Comparison of ENCODE assay signal across 12 cellular contexts in genomic region chr11:3168742-3169234, GRCh38. TPM values are rescaled to one million over a fixed set of nuclear protein-coding genes. Genes with fewer than 3 reads are reported as not detected.
A peak's percentile ranks its signal among the peaks of the same experiment; 100 is the strongest.
DNase-seq lines count a peak whose midpoint lies in the region; ATAC-seq, FAIRE-seq and TF ChIP-seq lines count a peak whose summit lies in the region.
"Not testable (repeated sequence)": the region's sequence is repeated elsewhere in the genome, so short reads cannot be mapped to it uniquely, and the experiment has no call there.
"Had no signal": no experiment of that assay in that cellular context is flagged by ENCODE, and none has a peak within 500 bp of the region (broad histone marks: within the 10 kb centered on the region; RNA-seq: fewer than 3 reads in every experiment).

No MANE protein-coding gene starts in this region.

- H3K18ac ChIP-seq in H1 (ENCODE audit: extremely low read depth, low read length) = not testable (repeated sequence)

- not testable (repeated sequence) for ATAC-seq in CD8-positive, alpha-beta T cell; PC-3; activated naive CD8-positive, alpha-beta T cell treated with anti-CD3 and anti-CD28 coated beads, Interleukin-2, amount 50 U/mL, for 24 hours; left ventricle myocardium superior; naive thymus-derived CD8-positive, alpha-beta T cell; gastrocnemius medialis; upper lobe of right lung

- not testable (repeated sequence) for H2AK5ac ChIP-seq in H1 (ENCODE audit: low read depth, low read length)

- not testable (repeated sequence) for H4K5ac ChIP-seq in H1 (ENCODE audit: insufficient read length, low read depth, low read length)

- H3K4me1 Mint-ChIP-seq in CD8-positive, alpha-beta T cell (ENCODE audit: low read depth) = peaks cover 33% of the 10 kb centered on the region
- H3K4me1 Mint-ChIP-seq in activated naive CD8-positive, alpha-beta T cell treated with anti-CD3 and anti-CD28 coated beads, Interleukin-2, amount 50 U/mL, for 24 hours = peaks cover 26% of the 10 kb centered on the region
- H3K4me1 Mint-ChIP-seq in naive thymus-derived CD8-positive, alpha-beta T cell = peaks cover 27 to 47% (median 36%) of the 10 kb centered on the region in 4 donors

- H3K27me3 ChIP-seq in CD8-positive, alpha-beta T cell (ENCODE audit: insufficient read depth, low read length); PC-3 (ENCODE audit: low read length); gastrocnemius medialis; upper lobe of right lung: not testable (repeated sequence)
- peaks cover 0 to 32% (median 18%) of the 10 kb centered on the region in 4 experiments; a peak in 6 of 7 replicates for H3K27me3 ChIP-seq in H1 (replicated peaks in 1 of 4; ENCODE audit: control insufficient read depth in 3 of 4, extremely low read depth in 1 of 4, insufficient read depth in 3 of 4, low read length in 3 of 4)

- not testable (repeated sequence) for H3K9me3 Mint-ChIP-seq in CD8-positive, alpha-beta T cell; activated naive CD8-positive, alpha-beta T cell treated with anti-CD3 and anti-CD28 coated beads, Interleukin-2, amount 50 U/mL, for 24 hours; naive thymus-derived CD8-positive, alpha-beta T cell

- not testable (repeated sequence) for H3K36me3 Mint-ChIP-seq in CD8-positive, alpha-beta T cell; activated naive CD8-positive, alpha-beta T cell treated with anti-CD3 and anti-CD28 coated beads, Interleukin-2, amount 50 U/mL, for 24 hours (ENCODE audit: low read depth); naive thymus-derived CD8-positive, alpha-beta T cell

- H3K27me3 Mint-ChIP-seq in CD8-positive, alpha-beta T cell (ENCODE audit: low read depth) = not testable (repeated sequence)
- H3K27me3 Mint-ChIP-seq in activated naive CD8-positive, alpha-beta T cell treated with anti-CD3 and anti-CD28 coated beads, Interleukin-2, amount 50 U/mL, for 24 hours = peaks cover 26% of the 10 kb centered on the region
- peaks cover 0 to 11% (median 2%) of the 10 kb centered on the region in 5 donors for H3K27me3 Mint-ChIP-seq in naive thymus-derived CD8-positive, alpha-beta T cell

- not testable (repeated sequence) for TF ChIP-seq POLR2A in H1 (IDR thresholded peaks at IDR 0.05; ENCODE audit: control extremely low read depth in 1 of 2, low read depth in 2 of 2, low read length in 2 of 2); gastrocnemius medialis (IDR thresholded peaks at IDR 0.05)

- H3K9ac ChIP-seq in PC-3 (ENCODE audit: low read length); H1 (replicated peaks in 1 of 4; ENCODE audit: extremely low read depth in 1 of 4, low read depth in 3 of 4, low read length in 3 of 4): not testable (repeated sequence)

- H3K14ac ChIP-seq in H1 (ENCODE audit: insufficient read length) = not testable (repeated sequence)

- not testable (repeated sequence) for H3K56ac ChIP-seq in H1 (replicated peaks; ENCODE audit: insufficient read length, low read depth, low read length)

- not testable (repeated sequence) for H3K36me3 ChIP-seq in CD8-positive, alpha-beta T cell (ENCODE audit: insufficient read depth, low read length); PC-3 (ENCODE audit: low read depth, low read length); H1 (ENCODE audit: control insufficient read depth in 2 of 4, insufficient read depth in 4 of 4, low read length in 3 of 4); gastrocnemius medialis; upper lobe of right lung

- TF ChIP-seq EP300 in H1 (IDR thresholded peaks at IDR 0.05; ENCODE audit: borderline replicate concordance in 1 of 2, low read depth in 2 of 2, low read length in 2 of 2) = not testable (repeated sequence)

- H3K4me3 Mint-ChIP-seq in CD8-positive, alpha-beta T cell = peak overlapping the region; percentile 69
- H3K4me3 Mint-ChIP-seq in activated naive CD8-positive, alpha-beta T cell treated with anti-CD3 and anti-CD28 coated beads, Interleukin-2, amount 50 U/mL, for 24 hours = peak overlapping the region; percentile 69
- peak overlapping the region; percentile 73 to 96 (median 81) for H3K4me3 Mint-ChIP-seq in naive thymus-derived CD8-positive, alpha-beta T cell

- not testable (repeated sequence) for H3K27ac Mint-ChIP-seq in CD8-positive, alpha-beta T cell; activated naive CD8-positive, alpha-beta T cell treated with anti-CD3 and anti-CD28 coated beads, Interleukin-2, amount 50 U/mL, for 24 hours
- H3K27ac Mint-ChIP-seq in naive thymus-derived CD8-positive, alpha-beta T cell = peak overlapping the region in 6 of 10 donors; percentile 22 to 71 (median 55)

- not testable (repeated sequence) for H4K20me1 ChIP-seq in PC-3 (ENCODE audit: low read length); H1 (replicated peaks in 1 of 2; ENCODE audit: control insufficient read depth in 1 of 2, insufficient read depth in 2 of 2, low read length in 2 of 2)

- DNase-seq in CD8-positive, alpha-beta T cell; PC-3; activated naive CD8-positive, alpha-beta T cell treated with anti-CD3 and anti-CD28 coated beads, Interleukin-2, amount 50 U/mL, for 24 hours; H1 (ENCODE audit: low read depth in 1 of 2, low spot score in 2 of 2); gastrocnemius medialis; upper lobe of right lung: not testable (repeated sequence)
- DNase-seq in left ventricle myocardium superior = peak; percentile 18
- peak in 1 of 10 donors; percentile 41 for DNase-seq in naive thymus-derived CD8-positive, alpha-beta T cell

- H2BK120ac ChIP-seq in H1 (replicated peaks; ENCODE audit: low read depth, low read length) = not testable (repeated sequence)

- H2BK12ac ChIP-seq in H1 (ENCODE audit: low read depth, low read length) = 0 out of 2 replicates have a peak overlapping the region, but pooled peaks have one; percentile 12

- not testable (repeated sequence) for H2BK15ac ChIP-seq in H1 (ENCODE audit: low read length)

- H3K79me2 ChIP-seq in PC-3 (ENCODE audit: low read length); H1 (ENCODE audit: control insufficient read depth in 1 of 2, insufficient read depth in 2 of 2, low read length in 2 of 2): not testable (repeated sequence)

- peaks cover 14% of the 10 kb centered on the region; the same call in 1 of the 2 replicates for H3K23me2 ChIP-seq in H1 (ENCODE audit: low read depth, low read length)

- WGBS in H1 (ENCODE audit: extremely low coverage in 1 of 2, insufficient coverage in 1 of 2, insufficient read length in 1 of 2, insufficient replicate concordance in 2 of 2, low coverage in 1 of 2, low lambda C conversion rate in 2 of 2, missing lambda C conversion rate in 1 of 2), 2 experiments = 86% methylated on average over 12 of the region's 16 CpGs; no CpG with 5 or more reads in 1 of the 2 experiments

- not testable (repeated sequence) for H3K9me3 ChIP-seq in CD8-positive, alpha-beta T cell (ENCODE audit: low read length); PC-3 (ENCODE audit: low read length); H1 (ENCODE audit: insufficient read depth in 2 of 2, low read depth in 1 of 2, low read length in 1 of 2); gastrocnemius medialis; upper lobe of right lung

- H3K4me3 ChIP-seq in CD8-positive, alpha-beta T cell (ENCODE audit: low read depth, low read length) = peak overlapping the region; percentile 38
- H3K4me3 ChIP-seq in PC-3 (ENCODE audit: low read length) = peak overlapping the region; percentile 63
- H3K4me3 ChIP-seq in H1 (ENCODE audit: extremely low read depth in 1 of 4, insufficient read depth in 2 of 4, low read depth in 3 of 4, low read length in 4 of 4) = not testable (repeated sequence)
- H3K4me3 ChIP-seq in gastrocnemius medialis = peak overlapping the region; percentile 42 to 58 (median 53)
- H3K4me3 ChIP-seq in upper lobe of right lung = peak overlapping the region; percentile 45

- not testable (repeated sequence) for TF ChIP-seq RAD21 in H1 (IDR thresholded peaks at IDR 0.05 in 1 of 2, conservative IDR thresholded peaks at IDR 0.05 in 1 of 2; ENCODE audit: low read depth in 2 of 2, low read length in 2 of 2)

- BruUV-seq in PC-3 (replicated peaks; lab: Mats Ljungman, UMichigan) = not testable (repeated sequence)

- H3F3A ChIP-seq in PC-3 (ENCODE audit: low read length, unreplicated experiment) = not testable (repeated sequence)

- H3K4me2 ChIP-seq in PC-3 (ENCODE audit: low read length) (peak overlapping the region; percentile 91), H1 (ENCODE audit: insufficient read depth in 1 of 2, low read depth in 2 of 2, low read length in 2 of 2) (0 out of 4 replicates have a peak overlapping the region, but pooled peaks have one; percentile 11 to 54)

- H3K4ac ChIP-seq in H1 (replicated peaks; ENCODE audit: insufficient read length, low read depth, low read length) = peak overlapping the region; percentile 53

- H2BK5ac ChIP-seq in H1 (ENCODE audit: low read depth, low read length) = not testable (repeated sequence)

- not testable (repeated sequence) for H4K91ac ChIP-seq in H1 (replicated peaks; ENCODE audit: insufficient read length, low read length)

- not testable (repeated sequence) for H3K27ac ChIP-seq in CD8-positive, alpha-beta T cell (ENCODE audit: low read depth, low read length); PC-3 (ENCODE audit: low read length); H1 (ENCODE audit: low read depth, low read length); upper lobe of right lung
- peak overlapping the region; percentile 69 to 81 (median 76) for H3K27ac ChIP-seq in gastrocnemius medialis

- not testable (repeated sequence) for H3K23ac ChIP-seq in H1 (ENCODE audit: insufficient read length)

- POLR2A ChIA-PET in CD8-positive, alpha-beta T cell (lab: Charles Lee) = not testable (repeated sequence)
- POLR2A ChIA-PET in PC-3 (lab: Charles Lee; ENCODE audit: unreplicated experiment) (interaction anchor here (0.6 to 0.7 kb wide), 2 partner anchors 28 to 48 kb away, joined by 3 to 7 read pairs; no protein-coding TSS in a partner anchor), H1 (lab: Charles Lee; ENCODE audit: partially characterized antibody) (interaction anchor here (1.0 to 1.6 kb wide), 2 partner anchors 8 to 10 kb away, joined by 3 to 4 read pairs; no protein-coding TSS in a partner anchor)
- POLR2A ChIA-PET in naive thymus-derived CD8-positive, alpha-beta T cell (lab: Charles Lee) = interaction anchor here (0.7 kb wide), 1 partner anchor 18 kb away, joined by 5 read pairs; no protein-coding TSS in a partner anchor

- not testable (repeated sequence) for TF ChIP-seq CTCF in CD8-positive, alpha-beta T cell (IDR thresholded peaks at IDR 0.05); PC-3 (conservative IDR thresholded peaks at IDR 0.05; ENCODE audit: low read depth, low read length); H1 (IDR thresholded peaks at IDR 0.05; ENCODE audit: control extremely low read depth in 1 of 3, insufficient read depth in 1 of 3, low read depth in 1 of 3, low read length in 3 of 3); gastrocnemius medialis (IDR thresholded peaks at IDR 0.05 in 4 of 5, conservative IDR thresholded peaks at IDR 0.05 in 1 of 5); upper lobe of right lung (IDR thresholded peaks at IDR 0.05)

- intact Hi-C loops in CD8-positive, alpha-beta T cell (cut with DNase I, micrococcal nuclease); left ventricle myocardium superior (cut with micrococcal nuclease); upper lobe of right lung (cut with DNase I): not testable (repeated sequence)
- intact Hi-C loops in PC-3 (cut with micrococcal nuclease) = loop anchor here (10.0 kb wide), 1 partner anchor 206 kb away; the partner anchor contains the start of gene ZNF195
- intact Hi-C loops in gastrocnemius medialis (cut with DNase I; ENCODE audit: low total_unique reads) = loop anchor here (5.0 kb wide), 1 partner anchor 209 kb away; the partner anchor contains the start of gene ZNF195

- peaks cover 56% of the 10 kb centered on the region for H3K4me1 ChIP-seq in CD8-positive, alpha-beta T cell (ENCODE audit: insufficient read depth, low read length)
- peaks cover 15% of the 10 kb centered on the region; the same call in 1 of the 2 replicates for H3K4me1 ChIP-seq in PC-3 (ENCODE audit: insufficient read depth, low read length)
- H3K4me1 ChIP-seq in H1 (replicated peaks in 1 of 4; ENCODE audit: control insufficient read depth in 3 of 4, insufficient read depth in 4 of 4, low read length in 3 of 4) = peaks cover 0 to 21% (median 11%) of the 10 kb centered on the region in 4 experiments; a peak in 6 of 7 replicates
- peaks cover 30 to 37% of the 10 kb centered on the region in 2 donors for H3K4me1 ChIP-seq in gastrocnemius medialis
- peaks cover 25% of the 10 kb centered on the region for H3K4me1 ChIP-seq in upper lobe of right lung

- peak overlapping the region; percentile 82 for H2AFZ ChIP-seq in PC-3 (ENCODE audit: low read length)
- not testable (repeated sequence) for H2AFZ ChIP-seq in H1 (ENCODE audit: low read length)

- not testable (repeated sequence) for FAIRE-seq in H1 (lab: Jason Lieb, UNC)

- CTCF ChIA-PET in CD8-positive, alpha-beta T cell (lab: Charles Lee); PC-3 (lab: Charles Lee): not testable (repeated sequence)
- CTCF ChIA-PET in H1 (lab: Charles Lee; ENCODE audit: partially characterized antibody) = interaction anchor here (0.8 to 3.0 kb wide), 18 partner anchors 8 to 55 kb away, joined by 3 to 14 read pairs (median 4); no protein-coding TSS in a partner anchor

- not testable (repeated sequence) for H3K9me2 ChIP-seq in PC-3 (replicated peaks; ENCODE audit: low read length)

- H4K8ac ChIP-seq in H1 (ENCODE audit: extremely low read depth, insufficient read depth, low read length) = not testable (repeated sequence)

- not testable (repeated sequence) for H3K79me1 ChIP-seq in H1 (ENCODE audit: low read depth, low read length)

- in situ Hi-C loops in gastrocnemius medialis (cut with MboI; ENCODE audit: low sequenced_read_pairs in 4 of 4) = not testable (repeated sequence)

- H2BK20ac ChIP-seq in H1 (ENCODE audit: low read length) = not testable (repeated sequence)

RNA-seq across cellular contexts. Expression of gene OSBPL5, which starts 3.7 kb away (rescaled TPM):
- total RNA-seq in CD8-positive, alpha-beta T cell = 1 to 10 TPM; 7.7 to 9.4 TPM
- total RNA-seq in PC-3 (2014; rRNA removed) = 51.4 and 51.5 TPM in 2 replicates
- total RNA-seq in H1 (2021; fragmentation: NEBNext Ultra II Directional; extraction: Animal tissue kit (Norgen Biotek cat#: 25700)) = 7.9 and 9.9 TPM in 2 replicates
- polyA plus RNA-seq in H1 (2011; rRNA removed) = 3.4 and 6.0 TPM in 2 replicates
- polyA plus RNA-seq in H1 (2011; cell fraction: cytosol; rRNA removed) = 5.8 TPM
- 19.5 TPM for polyA plus RNA-seq in H1 (2011; cell fraction: nucleus; rRNA removed)
- 3.8 to 7.3 TPM (median 6.6 TPM) in 4 replicates for polyA plus RNA-seq in H1 (2012, experiment 1 of 2)
- 4.9 TPM for polyA plus RNA-seq in H1 (2012, experiment 2 of 2)
- polyA plus RNA-seq in H1 (2013, experiment 1 of 2) = 3.3 TPM
- polyA plus RNA-seq in H1 (2013, experiment 2 of 2) = 2.9 TPM
- 4.3 and 5.5 TPM in 2 replicates for polyA minus RNA-seq in H1 (2011; rRNA and poly(A)+ RNA removed)
- polyA minus RNA-seq in H1 (2011; cell fraction: cytosol; rRNA and poly(A)+ RNA removed) = 9.7 TPM
- 13.0 TPM for polyA minus RNA-seq in H1 (2011; cell fraction: nucleus; rRNA and poly(A)+ RNA removed)
- total RNA-seq in left ventricle myocardium superior = 15.9 TPM
- total RNA-seq in naive thymus-derived CD8-positive, alpha-beta T cell = 10 to 100 TPM; 17.8 to 18.3 TPM
- 1 to 10 TPM; 4.4 to 5.5 (median 4.5) TPM for polyA plus RNA-seq in naive thymus-derived CD8-positive, alpha-beta T cell
- 10 to 100 TPM in 3 of 4 donors, 1 to 10 TPM in 1; 9.2 to 18.5 (median 14.0) TPM for total RNA-seq in gastrocnemius medialis
- total RNA-seq in upper lobe of right lung = 52.6 TPM

RNA-seq across cellular contexts. Expression of gene MRGPRG, which starts 49.8 kb away (rescaled TPM):
- not detected for total RNA-seq in CD8-positive, alpha-beta T cell
- total RNA-seq in PC-3 (2014; rRNA removed) (not detected in 2 replicates), left ventricle myocardium superior (not detected), gastrocnemius medialis (not detected), upper lobe of right lung (not detected)
- not detected in 2 replicates for total RNA-seq in H1 (2021; fragmentation: NEBNext Ultra II Directional; extraction: Animal tissue kit (Norgen Biotek cat#: 25700))
- polyA plus RNA-seq in H1 (2011; rRNA removed) = not detected in 2 replicates
- polyA plus RNA-seq in H1 (2011; cell fraction: cytosol; rRNA removed) = not detected
- not detected for polyA plus RNA-seq in H1 (2011; cell fraction: nucleus; rRNA removed)
- polyA plus RNA-seq in H1 (2012, experiment 1 of 2) = not detected in 4 replicates
- polyA plus RNA-seq in H1 (2012, experiment 2 of 2) = not detected
- polyA plus RNA-seq in H1 (2013, experiment 1 of 2) = not detected
- not detected for polyA plus RNA-seq in H1 (2013, experiment 2 of 2)
- not detected in 2 replicates for polyA minus RNA-seq in H1 (2011; rRNA and poly(A)+ RNA removed)
- polyA minus RNA-seq in H1 (2011; cell fraction: cytosol; rRNA and poly(A)+ RNA removed) = not detected
- polyA minus RNA-seq in H1 (2011; cell fraction: nucleus; rRNA and poly(A)+ RNA removed) = not detected
- not detected for total RNA-seq in naive thymus-derived CD8-positive, alpha-beta T cell
- not detected for polyA plus RNA-seq in naive thymus-derived CD8-positive, alpha-beta T cell
- total RNA-seq: activated T-helper 1 cell treated with anti-CD3 and anti-CD28 coated beads, Interleukin-12 subunit alpha, Interleukin-12 subunit beta, Interleukin-2, Interleukin-4 antibody, amounts not matched to agents 30 ng/mL and 10 ng/mL and 1 ng/mL, durations not matched to agents 14 hours and 24 hours and 36 hours; H7; left lung; WTC11 had no signal
